In genomic region chr17:61261001-61261587, GRCh38 we compare ENCODE assay signal across 18 cellular contexts.
A peak's percentile ranks its signal among the peaks of the same experiment; 100 is the strongest.
DNase-seq lines count a peak whose midpoint lies in the region; ATAC-seq and TF ChIP-seq lines count a peak whose summit lies in the region.
"Had no signal": no experiment of that assay in that cellular context is flagged by ENCODE, and none has a peak within 500 bp of the region (broad histone marks: within the 10 kb centered on the region; RNA-seq: fewer than 3 reads in every experiment).

No MANE protein-coding gene starts in this region.

- ATAC-seq in HG02678 (IDR thresholded peaks at IDR 0.05; ENCODE audit: unreplicated experiment) = no peak
- ATAC-seq: GM12878 had no signal

- H3K4me1 ChIP-seq in HEK293 (ENCODE audit: control insufficient read depth, insufficient read depth, low read length) (peaks cover 22% of the 10 kb centered on the region), hepatocyte (ENCODE audit: insufficient read depth) (peaks cover 28% of the 10 kb centered on the region), smooth muscle cell (ENCODE audit: low read depth) (peaks cover 26% of the 10 kb centered on the region)

- peak overlapping the region; percentile 38 for H3K9ac ChIP-seq in smooth muscle cell (ENCODE audit: low read depth)

- H2AFZ ChIP-seq in hepatocyte (no peak overlapping the region), smooth muscle cell (ENCODE audit: low read depth) (peak overlapping the region; percentile 29)

- H3K27me3 ChIP-seq in hepatocyte = no peaks in the 10 kb centered on the region
- H3K27me3 ChIP-seq in smooth muscle cell (ENCODE audit: low read depth) = no peaks in the 10 kb centered on the region

- no peak overlapping the region for H3K4me3 ChIP-seq in HEK293 (ENCODE audit: low read depth, low read length)
- H3K4me3 ChIP-seq in hepatocyte = no peak overlapping the region
- no peak overlapping the region for H3K4me3 ChIP-seq in smooth muscle cell
- H3K4me3 ChIP-seq: GM12878 had no signal

- CTCF ChIA-PET in HEK293 (lab: Yijun Ruan, JAX) = interaction anchor here (1.4 kb wide), 1 partner anchor 13 kb away, joined by 5 read pairs; no protein-coding TSS in a partner anchor

- H3K27ac ChIP-seq in HEK293 (ENCODE audit: extremely low read depth, low read depth, low read length) (peak overlapping the region; percentile 53), angular gyrus (ENCODE audit: low read depth, low read length) (peak overlapping the region; percentile 16), hepatocyte (peak overlapping the region; percentile 80), smooth muscle cell (ENCODE audit: low read depth) (peak overlapping the region; percentile 87)

- H4K20me1 ChIP-seq in hepatocyte (ENCODE audit: insufficient read depth, poor library complexity, severe bottlenecking) (no peaks in the 10 kb centered on the region), smooth muscle cell (ENCODE audit: low read depth) (no peaks in the 10 kb centered on the region)

- no peaks in the 10 kb centered on the region for H3K36me3 ChIP-seq in HEK293 (ENCODE audit: control insufficient read depth in 2 of 2, insufficient read depth in 1 of 2, low read length in 2 of 2)
- no peaks in the 10 kb centered on the region for H3K36me3 ChIP-seq in hepatocyte (replicated peaks; ENCODE audit: insufficient read depth, low read depth)
- no peaks in the 10 kb centered on the region for H3K36me3 ChIP-seq in smooth muscle cell (ENCODE audit: low read depth)

- 43% methylated on average over 5 of the region's 5 CpGs for WGBS in hepatocyte (ENCODE audit: low lambda C conversion rate, missing lambda C conversion rate)
- 40% methylated on average over 5 of the region's 5 CpGs for WGBS in smooth muscle cell (ENCODE audit: low lambda C conversion rate)

- no peak for TF ChIP-seq CTCF in HEK293 (tag by site-specific recombination; IDR thresholded peaks at IDR 0.05)
- no peak for TF ChIP-seq CTCF in hepatocyte (IDR thresholded peaks at IDR 0.05; ENCODE audit: poor library complexity)
- TF ChIP-seq CTCF in smooth muscle cell (IDR thresholded peaks at IDR 0.05; ENCODE audit: borderline replicate concordance, insufficient read depth, poor library complexity, severe bottlenecking) = no peak

- peaks cover 25% of the 10 kb centered on the region for H3F3A ChIP-seq in smooth muscle cell (ENCODE audit: low read depth)

- no peaks in the 10 kb centered on the region for H3K79me2 ChIP-seq in hepatocyte
- H3K79me2 ChIP-seq in smooth muscle cell (ENCODE audit: low read depth) = no peaks in the 10 kb centered on the region

- H3K4me2 ChIP-seq in hepatocyte (peak overlapping the region; percentile 32), smooth muscle cell (peak overlapping the region; percentile 77)

- POLR2A ChIA-PET in HEK293 (lab: Yijun Ruan, JAX) = no interaction called here

- DNase-seq in hepatocyte (ENCODE audit: low spot score) (no peak), smooth muscle cell (lab: John Stamatoyannopoulos, UW; ENCODE audit: unreplicated experiment) (no peak), ureter (ENCODE audit: low spot score) (no peak), H4 (ENCODE audit: low spot score) (no peak), SKM-1 treated with dmso at 0.1 percent for 144 hours (lab: John Stamatoyannopoulos, UW; ENCODE audit: unreplicated experiment) (no peak)
- DNase-seq: activated B cell treated with CpG ODN at 0.5 μM for 24 hours; activated effector memory CD4-positive, alpha-beta T cell treated with Interleukin-2 at 50 U/mL for 16 hours; amygdala; COR-L47; NCI-H1694; NCI-H774; RPMI8226; stimulated activated CD4-positive, alpha-beta T cell treated with anti-CD3 and anti-CD28 coated beads, Interleukin-2, amount 100 ng/mL, for 24 hours; stimulated activated CD8-positive, alpha-beta memory T cell treated with anti-CD3 and anti-CD28 coated beads, Interleukin-4, amount 100 ng/mL, for 48 hours had no signal

- H3K9me3 ChIP-seq in HEK293 (ENCODE audit: control insufficient read depth, insufficient read depth, low read depth, low read length) (no peaks in the 10 kb centered on the region), hepatocyte (ENCODE audit: low read depth) (no peaks in the 10 kb centered on the region), smooth muscle cell (replicated peaks; ENCODE audit: low read depth) (no peaks in the 10 kb centered on the region)

- H3K9me2 ChIP-seq in hepatocyte (replicated peaks; ENCODE audit: insufficient read depth) = no peaks in the 10 kb centered on the region

TF ChIP-seq in HEK293, 187 proteins besides CTCF, POLR2A, EP300 and RAD21:
- TF ChIP-seq KLF1 (tag by site-specific recombination; IDR thresholded peaks at IDR 0.05) (peak; percentile 36; the same call in 1 of the 2 replicates), ZFHX2 (tag by site-specific recombination; conservative IDR thresholded peaks at IDR 0.05) (peak; percentile 33), FEZF1 (tag by site-specific recombination; IDR thresholded peaks at IDR 0.05) (peak; percentile 73), ZNF37A (tag by site-specific recombination; IDR thresholded peaks at IDR 0.05) (no peak), ZNF529 (tag by site-specific recombination; IDR thresholded peaks at IDR 0.05; ENCODE audit: insufficient replicate concordance) (no peak), PRDM10 (tag by site-specific recombination; IDR thresholded peaks at IDR 0.05) (peak; percentile 81)

Comparison
In these comparisons a context has a peak if more than half of its experiments do, and no peak if none do; other contexts are left out.
1. H3K27ac ChIP-seq: peak in every context shown above with its lines; median percentile 87 in smooth muscle cell; 80 in hepatocyte; 53 in HEK293; 16 in angular gyrus.